In the genomic region with DNA sequence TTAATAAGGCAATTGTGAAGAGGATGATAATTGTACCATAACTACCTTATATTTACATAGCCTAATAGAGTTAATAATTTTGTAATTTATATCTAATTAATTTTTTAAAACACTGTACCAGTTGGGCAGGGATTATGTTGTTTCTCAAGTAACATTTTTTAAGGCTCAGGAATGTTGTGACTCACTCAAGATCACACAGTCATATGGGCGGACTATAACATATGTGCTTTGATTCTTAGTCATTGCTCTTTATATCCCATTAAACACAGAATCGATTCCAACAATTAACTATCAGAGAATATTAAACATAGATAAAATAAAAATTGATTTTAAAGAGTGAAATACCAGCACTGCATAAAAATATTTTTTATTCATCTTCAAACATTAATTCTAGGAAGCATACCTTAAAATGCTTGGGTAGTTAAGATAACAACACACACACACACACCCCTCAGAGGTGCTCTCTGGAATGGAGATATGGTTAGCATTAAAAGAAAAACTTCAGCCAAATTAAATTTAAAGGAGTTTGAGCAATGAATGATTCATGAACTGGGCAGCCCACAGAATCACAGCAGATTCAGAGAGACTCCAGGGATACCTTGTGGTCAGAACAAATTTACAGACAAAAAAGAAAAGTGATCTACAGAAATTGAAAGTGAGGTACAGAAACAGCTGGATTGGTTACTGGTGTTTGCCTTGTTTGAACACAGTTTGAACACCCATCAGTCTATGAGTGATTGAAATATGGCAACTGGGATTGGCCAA, we compare ENCODE assay signal across 13 cellular contexts.
A peak's percentile ranks its signal among the peaks of the same experiment; 100 is the strongest.
DNase-seq lines count a peak whose midpoint lies in the region; ATAC-seq lines count a peak whose summit lies in the region.
"Had no signal": no experiment of that assay in that cellular context is flagged by ENCODE, and none has a peak within 500 bp of the region (broad histone marks: within the 10 kb centered on the region; RNA-seq: fewer than 3 reads in every experiment).

No MANE protein-coding gene starts in this region.

- no peak for ATAC-seq in HG03097 (IDR thresholded peaks at IDR 0.05; ENCODE audit: low FRiP score, unreplicated experiment)
- ATAC-seq: upper lobe of right lung had no signal

- peak; percentile 46 for DNase-seq in AG08396 (ENCODE audit: low spot score)
- peak; percentile 82 for DNase-seq in HS-5 (ENCODE audit: low read depth)
- DNase-seq in astrocyte of the hippocampus (ENCODE audit: low read depth, low spot score): peak; percentile 51
- peak; percentile 61 for DNase-seq in glomerular visceral epithelial cell (ENCODE audit: extremely low spot score)
- DNase-seq in NCI-H1694 treated with DMSO at 0.1 percent for 48 hours (lab: John Stamatoyannopoulos, UW): no peak
- no peak for DNase-seq in T-helper 1 cell
- no peak for DNase-seq in nucleus accumbens (lab: John Stamatoyannopoulos, UW)
- DNase-seq: activated CD4-positive, CD25-positive, alpha-beta regulatory T cell; activated CD8-positive, alpha-beta memory T cell treated with anti-CD3 and anti-CD28 coated beads, Interleukin-2, amount 50 U/mL, for 48 hours; C1 segment of cervical spinal cord; NCI-H2171 treated with DMSO at 0.1 percent for 48 hours; upper lobe of right lung had no signal

Comparison
In these comparisons a context has a peak if more than half of its experiments do, and no peak if none do; other contexts are left out.
1. DNase-seq: peak in AG08396 (single experiment), HS-5 (single experiment), astrocyte of the hippocampus (single experiment) and glomerular visceral epithelial cell (single experiment); none in NCI-H1694 treated with DMSO at 0.1 percent for 48 hours (single experiment), T-helper 1 cell (0 of 5) and nucleus accumbens (0 of 56).